Comparison of ENCODE assay signal across 12 cellular contexts in genomic region chr1:235920596-235921375, GRCh38. TPM values are rescaled to one million over a fixed set of nuclear protein-coding genes. Genes with fewer than 3 reads are reported as not detected.
DNase-seq lines count a peak whose midpoint lies in the region; ATAC-seq and TF ChIP-seq lines count a peak whose summit lies in the region.
"Had no signal": no experiment of that assay in that cellular context is flagged by ENCODE, and none has a peak within 500 bp of the region (broad histone marks: within the 10 kb centered on the region; RNA-seq: fewer than 3 reads in every experiment).

No MANE protein-coding gene starts in this region.

- TF ChIP-seq EP300 in sigmoid colon (IDR thresholded peaks at IDR 0.05), result no peak

- POLR2A ChIA-PET in CD4-positive, alpha-beta memory T cell (lab: Charles Lee; ENCODE audit: partially characterized antibody), result interaction anchor here (0.7 kb wide), 1 partner anchor 26 kb away, joined by 3 read pairs; no protein-coding TSS in a partner anchor
- POLR2A ChIA-PET in CD8-positive, alpha-beta T cell (lab: Charles Lee), result no interaction called here

- no peaks in the 10 kb centered on the region for H3K27me3 Mint-ChIP-seq in CD4-positive, alpha-beta memory T cell
- no peaks in the 10 kb centered on the region for H3K27me3 Mint-ChIP-seq in CD8-positive, alpha-beta T cell (ENCODE audit: low read depth)

- H3K9me3 Mint-ChIP-seq in CD4-positive, alpha-beta memory T cell, result no peaks in the 10 kb centered on the region
- no peaks in the 10 kb centered on the region for H3K9me3 Mint-ChIP-seq in CD8-positive, alpha-beta T cell

- H3K4me1 ChIP-seq in CD4-positive, alpha-beta memory T cell (ENCODE audit: insufficient read depth, low read length), result peaks cover 37% of the 10 kb centered on the region
- H3K4me1 ChIP-seq in RWPE2 (ENCODE audit: insufficient read depth, poor library complexity, severe bottlenecking) (peaks cover 64% of the 10 kb centered on the region), sigmoid colon (peaks cover 0 to 31% (median 21%) of the 10 kb centered on the region in 4 donors)
- peaks cover 21% of the 10 kb centered on the region for H3K4me1 ChIP-seq in CD8-positive, alpha-beta T cell (ENCODE audit: insufficient read depth, low read length)

- TF ChIP-seq POLR2A in sigmoid colon (IDR thresholded peaks at IDR 0.05), result no peak

- no peak overlapping the region for H3K27ac ChIP-seq in CD4-positive, alpha-beta memory T cell (ENCODE audit: low read depth, low read length)
- H3K27ac ChIP-seq in RWPE2 (ENCODE audit: poor library complexity, severe bottlenecking), result peak overlapping the region; percentile 93
- peak overlapping the region in 3 of 4 donors; percentile 6 to 46 (median 14) for H3K27ac ChIP-seq in sigmoid colon
- no peak overlapping the region for H3K27ac ChIP-seq in CD8-positive, alpha-beta T cell (ENCODE audit: low read depth, low read length)

- no peaks in the 10 kb centered on the region for H3K9me3 ChIP-seq in CD4-positive, alpha-beta memory T cell (ENCODE audit: control insufficient read depth in 1 of 2, low read length in 2 of 2)
- H3K9me3 ChIP-seq in RWPE2 (ENCODE audit: severe bottlenecking) (no peaks in the 10 kb centered on the region), sigmoid colon (no peaks in the 10 kb centered on the region)
- H3K9me3 ChIP-seq in CD8-positive, alpha-beta T cell (ENCODE audit: low read length), result no peaks in the 10 kb centered on the region

- no peak overlapping the region for H3K4me3 ChIP-seq in CD4-positive, alpha-beta memory T cell (ENCODE audit: low read length in 2 of 2)
- no peak overlapping the region for H3K4me3 ChIP-seq in RWPE2 (ENCODE audit: severe bottlenecking)
- H3K4me3 ChIP-seq in fibroblast of the aortic adventitia (ENCODE audit: low read depth, low read length), result no peak overlapping the region
- no peak overlapping the region for H3K4me3 ChIP-seq in sigmoid colon
- H3K4me3 ChIP-seq in CD8-positive, alpha-beta T cell (ENCODE audit: low read depth, low read length), result no peak overlapping the region

- no peaks in the 10 kb centered on the region for H3K36me3 ChIP-seq in CD4-positive, alpha-beta memory T cell (ENCODE audit: insufficient read depth, low read length)
- H3K36me3 ChIP-seq in RWPE2 (ENCODE audit: low read depth), result no peaks in the 10 kb centered on the region
- H3K36me3 ChIP-seq in sigmoid colon, result no peaks in the 10 kb centered on the region
- no peaks in the 10 kb centered on the region for H3K36me3 ChIP-seq in CD8-positive, alpha-beta T cell (ENCODE audit: insufficient read depth, low read length)

- H3K27ac Mint-ChIP-seq in CD4-positive, alpha-beta memory T cell, result peak overlapping the region in 4 of 7 donors; percentile 37 to 74 (median 47)
- H3K27ac Mint-ChIP-seq in CD8-positive, alpha-beta T cell, result no peak overlapping the region

- CTCF ChIA-PET in CD4-positive, alpha-beta memory T cell (lab: Charles Lee; ENCODE audit: partially characterized antibody), result interaction anchor here (1.2 kb wide), 1 partner anchor 51 kb away, joined by 6 read pairs; no protein-coding TSS in a partner anchor
- CTCF ChIA-PET in CD8-positive, alpha-beta T cell (lab: Charles Lee), result no interaction called here

- intact Hi-C loops in CD4-positive, alpha-beta memory T cell (cut with micrococcal nuclease), result no loop called here
- intact Hi-C loops in sigmoid colon (cut with DNase I) (no loop called here), posterior cingulate gyrus (cut with DNase I) (no loop called here)
- intact Hi-C loops in CD8-positive, alpha-beta T cell (cut with DNase I, micrococcal nuclease), result no loop called here

- TF ChIP-seq CTCF in RWPE2 (IDR thresholded peaks at IDR 0.05; ENCODE audit: poor library complexity, severe bottlenecking), result no peak
- no peak for TF ChIP-seq CTCF in fibroblast of the aortic adventitia (IDR thresholded peaks at IDR 0.05; ENCODE audit: insufficient read depth, low read length)
- TF ChIP-seq CTCF in sigmoid colon (IDR thresholded peaks at IDR 0.05), result no peak
- TF ChIP-seq CTCF in CD8-positive, alpha-beta T cell (IDR thresholded peaks at IDR 0.05), result no peak

- WGBS in sigmoid colon, 2 donors, result 41 to 61% methylated on average over 12 of the region's 12 CpGs

- DNase-seq in CD4-positive, alpha-beta memory T cell, result no peak
- DNase-seq in RWPE2 (ENCODE audit: low spot score), result no peak
- DNase-seq in fibroblast of the aortic adventitia (ENCODE audit: low read depth), result peak; percentile 62
- DNase-seq in sigmoid colon, result no peak
- DNase-seq in posterior cingulate gyrus, result no peak
- DNase-seq in CD8-positive, alpha-beta T cell, result no peak
- no peak for DNase-seq in RPMI8226
- DNase-seq: Calu3; NCI-H748 treated with DMSO at 0.1 percent for 48 hours; stimulated activated CD4-positive, alpha-beta T cell treated with anti-CD3 and anti-CD28 coated beads, Interleukin-15, amount 100 ng/mL, for 24 hours; stimulated activated naive CD4-positive, alpha-beta T cell treated with Interleukin-2 at 50 U/mL for 16 hours had no signal

- ATAC-seq in RWPE2 (ENCODE audit: low read depth) (no peak), HG02798 (IDR thresholded peaks at IDR 0.05; ENCODE audit: poor library complexity, unreplicated experiment) (no peak)
- no peak for ATAC-seq in CD8-positive, alpha-beta T cell

- H3K4me3 Mint-ChIP-seq in CD4-positive, alpha-beta memory T cell, result no peak overlapping the region
- no peak overlapping the region for H3K4me3 Mint-ChIP-seq in CD8-positive, alpha-beta T cell

- H3K36me3 Mint-ChIP-seq in CD4-positive, alpha-beta memory T cell, result no peaks in the 10 kb centered on the region
- no peaks in the 10 kb centered on the region for H3K36me3 Mint-ChIP-seq in CD8-positive, alpha-beta T cell

- H3K4me1 Mint-ChIP-seq in CD4-positive, alpha-beta memory T cell, result peaks cover 36 to 64% (median 46%) of the 10 kb centered on the region in 4 donors
- H3K4me1 Mint-ChIP-seq in CD8-positive, alpha-beta T cell (ENCODE audit: low read depth), result peaks cover 34% of the 10 kb centered on the region

- no peaks in the 10 kb centered on the region for H3K27me3 ChIP-seq in CD4-positive, alpha-beta memory T cell (ENCODE audit: insufficient read depth, low read length)
- H3K27me3 ChIP-seq in RWPE2 (ENCODE audit: insufficient read depth, poor library complexity, severe bottlenecking) (no peaks in the 10 kb centered on the region), sigmoid colon (no peaks in the 10 kb centered on the region)
- H3K27me3 ChIP-seq in CD8-positive, alpha-beta T cell (ENCODE audit: insufficient read depth, low read length), result no peaks in the 10 kb centered on the region

RNA-seq across cellular contexts. Expression of gene LYST, which starts 54.1 kb away (rescaled TPM):
- 10 to 100 TPM; 32.8 to 35.2 TPM for total RNA-seq in CD4-positive, alpha-beta memory T cell
- polyA plus RNA-seq in CD4-positive, alpha-beta memory T cell, result 1 to 10 TPM; 4.2 to 9.1 TPM
- total RNA-seq in fibroblast of the aortic adventitia (ENCODE audit: low replicate concordance) (28.1 and 30.4 TPM in 2 replicates), sigmoid colon (10 to 100 TPM; 21.9 to 53.2 (median 33.5) TPM)
- 10 to 100 TPM in 1 of 3 donors, 1 to 10 TPM in 2; 6.6 to 12.9 (median 8.3) TPM for polyA plus RNA-seq in sigmoid colon
- total RNA-seq in CD8-positive, alpha-beta T cell, result 10 to 100 TPM; 34.1 to 38.7 TPM

Comparison
In these comparisons a context has a peak if more than half of its experiments do, and no peak if none do; other contexts are left out.
1. H3K27ac ChIP-seq: peak in RWPE2 (single experiment) and sigmoid colon (3 of 4); none in CD4-positive, alpha-beta memory T cell (single experiment) and CD8-positive, alpha-beta T cell (single experiment).